Comparison of ENCODE assay signal across 1 cellular context in genomic region chr19:5308471-5309437, GRCh38.
TF ChIP-seq lines count a peak whose summit lies in the region.

No MANE protein-coding gene starts in this region.

TF ChIP-seq in SK-N-SH treated with all-trans-retinoic acid at 6 μM for 48 hours, 23 proteins besides CTCF, POLR2A, EP300 and RAD21 (continued from another document):
- TF ChIP-seq, protein P1, sequence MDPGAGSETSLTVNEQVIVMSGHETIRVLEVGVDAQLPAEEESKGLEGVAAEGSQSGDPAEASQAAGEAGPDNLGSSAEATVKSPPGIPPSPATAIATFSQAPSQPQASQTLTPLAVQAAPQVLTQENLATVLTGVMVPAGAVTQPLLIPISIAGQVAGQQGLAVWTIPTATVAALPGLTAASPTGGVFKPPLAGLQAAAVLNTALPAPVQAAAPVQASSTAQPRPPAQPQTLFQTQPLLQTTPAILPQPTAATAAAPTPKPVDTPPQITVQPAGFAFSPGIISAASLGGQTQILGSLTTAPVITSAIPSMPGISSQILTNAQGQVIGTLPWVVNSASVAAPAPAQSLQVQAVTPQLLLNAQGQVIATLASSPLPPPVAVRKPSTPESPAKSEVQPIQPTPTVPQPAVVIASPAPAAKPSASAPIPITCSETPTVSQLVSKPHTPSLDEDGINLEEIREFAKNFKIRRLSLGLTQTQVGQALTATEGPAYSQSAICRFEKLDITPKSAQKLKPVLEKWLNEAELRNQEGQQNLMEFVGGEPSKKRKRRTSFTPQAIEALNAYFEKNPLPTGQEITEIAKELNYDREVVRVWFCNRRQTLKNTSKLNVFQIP (CRISPR knock-in tag; IDR thresholded peaks at IDR 0.05; ENCODE audit: borderline replicate concordance, low read depth), result peak; percentile 97; the same call in 1 of the 2 replicates
- TF ChIP-seq OSR1 (CRISPR knock-in tag; IDR thresholded peaks at IDR 0.05) (no peak), ZFP30 (CRISPR knock-in tag; IDR thresholded peaks at IDR 0.05) (peak; percentile 97), ZC3H10 (CRISPR knock-in tag; IDR thresholded peaks at IDR 0.05) (peak; percentile 99), ZNF8 (CRISPR knock-in tag; IDR thresholded peaks at IDR 0.05) (peak; percentile 98), SNAI2 (CRISPR knock-in tag; IDR thresholded peaks at IDR 0.05) (peak; percentile 99)
TF ChIP-seq in SK-N-SH treated with all-trans-retinoic acid at 6 μM for 48 hours: peak in this region for 20.
